ENCODE assay signal across 18 cellular contexts in the genomic region with DNA sequence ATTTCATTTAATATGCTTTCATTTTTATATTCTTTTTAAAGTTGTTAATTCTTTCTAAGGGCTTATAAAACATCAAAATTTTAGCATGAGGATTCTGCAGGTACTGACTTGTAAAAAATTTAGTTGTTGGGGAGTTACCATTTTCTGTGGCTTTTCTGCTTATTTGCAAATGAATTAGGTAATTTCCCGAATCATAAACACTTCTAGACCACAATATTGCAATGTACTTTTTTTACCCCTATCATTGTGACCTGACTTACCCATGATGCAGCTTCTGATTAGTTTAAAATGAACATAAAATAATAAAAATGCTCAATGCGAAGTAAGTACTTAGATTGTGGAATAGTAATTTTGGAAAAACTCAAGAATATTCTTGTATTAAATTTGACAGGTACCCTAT. TPM values are rescaled to one million over a fixed set of nuclear protein-coding genes. Genes with fewer than 3 reads are reported as not detected.
DNase-seq lines count a peak whose midpoint lies in the region; ATAC-seq and TF ChIP-seq lines count a peak whose summit lies in the region.
"Had no signal": no experiment of that assay in that cellular context is flagged by ENCODE, and none has a peak within 500 bp of the region (broad histone marks: within the 10 kb centered on the region; RNA-seq: fewer than 3 reads in every experiment).

No MANE protein-coding gene starts in this region.

- intact Hi-C loops in OCI-LY7 (cut with micrococcal nuclease; ENCODE audit: unreplicated experiment) (no loop called here), natural killer cell (cut with micrococcal nuclease) (loop anchor here (1.0 kb wide), 1 partner anchor 12 kb away; the partner anchor contains the start of gene ARL6IP6)

- H3K27me3 Mint-ChIP-seq in natural killer cell (ENCODE audit: low read depth in 2 of 2): no peaks in the 10 kb centered on the region
- H3K27me3 Mint-ChIP-seq: stimulated activated naive B cell treated with anti-CD40 and anti-IgM and Interleukin-4, amounts not matched to agents 10 μg/mL and 1 μg/mL and 100 μg/mL, for 72 hours had no signal

- ATAC-seq in GM21619 (IDR thresholded peaks at IDR 0.05; ENCODE audit: unreplicated experiment) (peak; percentile 41), natural killer cell (peak; percentile 52 to 61 (median 59))

- H3K9me2 ChIP-seq in OCI-LY7 (ENCODE audit: insufficient read depth, low read length): no peaks in the 10 kb centered on the region

- CTCF ChIA-PET in OCI-LY7 (lab: Charles Lee; ENCODE audit: unreplicated experiment) (interaction anchor here (0.8 to 1.5 kb wide), 2 partner anchors 9 to 13 kb away, joined by 3 to 5 read pairs; no protein-coding TSS in a partner anchor), RWPE1 (lab: Yijun Ruan, JAX) (interaction anchor here (0.6 to 0.8 kb wide), 2 partner anchors 14 to 704 kb away, joined by 3 to 4 read pairs; no protein-coding TSS in a partner anchor)

- no peak for TF ChIP-seq CTCF in OCI-LY7 (conservative IDR thresholded peaks at IDR 0.05; ENCODE audit: low read length)
- no peak for TF ChIP-seq CTCF in natural killer cell (IDR thresholded peaks at IDR 0.05)
- TF ChIP-seq CTCF in RWPE1 (conservative IDR thresholded peaks at IDR 0.05; ENCODE audit: low read depth): no peak

- H3K4me2 ChIP-seq in OCI-LY7 (ENCODE audit: low read length): peak overlapping the region; percentile 17; the same call in 1 of the 2 replicates

- peaks cover 23% of the 10 kb centered on the region in 2 donors for H3K4me1 Mint-ChIP-seq in natural killer cell
- H3K4me1 Mint-ChIP-seq: neural crest cell had no signal

- POLR2A ChIA-PET in OCI-LY7 (lab: Charles Lee) (interaction anchor here (0.7 to 2.3 kb wide), 5 partner anchors 9 to 854 kb away, joined by 3 to 12 read pairs (median 4); partner anchors contain the start of genes ARL6IP6 and PRPF40A), RWPE1 (lab: Yijun Ruan, JAX; ENCODE audit: low non-redundant PET) (no interaction called here)

- no peak overlapping the region for H2AFZ ChIP-seq in OCI-LY7 (ENCODE audit: low read length)

- H3K79me2 ChIP-seq in OCI-LY7 (ENCODE audit: insufficient read depth, low read depth, low read length): peaks cover 89% of the 10 kb centered on the region

- DNase-seq in NOMO-1 (lab: John Stamatoyannopoulos, UW; ENCODE audit: unreplicated experiment in 2 of 2) (peak; percentile 20 to 38), NOMO-1 treated with dmso at 0.1 percent for 144 hours (lab: John Stamatoyannopoulos, UW; ENCODE audit: unreplicated experiment) (no peak), OCI-LY7 (ENCODE audit: low spot score) (no peak), natural killer cell (no peak), T1000 (lab: John Stamatoyannopoulos, UW) (no peak), RWPE1 (ENCODE audit: low spot score) (no peak)
- DNase-seq in activated naive CD4-positive, alpha-beta T cell treated with Interleukin-2 at 50 U/mL for 16 hours: no peak
- DNase-seq: activated CD4-positive, alpha-beta T cell treated with anti-CD3 and anti-CD28 coated beads, Interleukin-2, amount 50 U/mL, for 48 hours; dermis blood vessel endothelial cell; foreskin melanocyte; HFFc6; kidney glomerular epithelial cell; retina; stimulated activated naive B cell treated with anti-CD40 and anti-IgM and Interleukin-4, amounts not matched to agents 10 μg/mL and 1 μg/mL and 100 μg/mL, for 72 hours; SW 1271 had no signal

- H3K4me1 ChIP-seq in OCI-LY7 (ENCODE audit: insufficient read depth, low read length, poor library complexity, severe bottlenecking): peaks cover 23% of the 10 kb centered on the region

- BruUV-seq in OCI-LY7 (replicated peaks; lab: Mats Ljungman, UMichigan): TSS peak; percentile 0

- no peaks in the 10 kb centered on the region for H3K36me3 Mint-ChIP-seq in natural killer cell

- H3K4me3 ChIP-seq in OCI-LY7 (ENCODE audit: low read depth, low read length, poor library complexity, severe bottlenecking): no peak overlapping the region
- H3K4me3 ChIP-seq: tibial nerve had no signal

- H4K20me1 ChIP-seq in OCI-LY7 (ENCODE audit: insufficient read depth, low read length): peaks cover 12% of the 10 kb centered on the region; the same call in 1 of the 2 replicates

- H3K27ac Mint-ChIP-seq in natural killer cell: peak overlapping the region; percentile 67 to 87
- H3K27ac Mint-ChIP-seq: HFFc6; stimulated activated naive B cell treated with anti-CD40 and anti-IgM and Interleukin-4, amounts not matched to agents 10 μg/mL and 1 μg/mL and 100 μg/mL, for 72 hours had no signal

- no peak overlapping the region for H3K27ac ChIP-seq in OCI-LY7 (ENCODE audit: low read depth, low read length, poor library complexity, severe bottlenecking)
- H3K27ac ChIP-seq in RWPE1: no peak overlapping the region
- H3K27ac ChIP-seq: tibial nerve had no signal

- 0 out of 2 replicates have a peak, but pooled peaks cover 3% of the 10 kb centered on the region for H3K9me3 ChIP-seq in OCI-LY7 (ENCODE audit: low read length)
- H3K9me3 ChIP-seq: tibial nerve had no signal

- peaks cover 97% of the 10 kb centered on the region for H3K36me3 ChIP-seq in OCI-LY7 (ENCODE audit: insufficient read depth, low read length)

- H3K4me3 Mint-ChIP-seq in natural killer cell: peak overlapping the region; percentile 63
- H3K4me3 Mint-ChIP-seq: HFFc6; neural crest cell; stimulated activated naive B cell treated with anti-CD40 and anti-IgM and Interleukin-4, amounts not matched to agents 10 μg/mL and 1 μg/mL and 100 μg/mL, for 72 hours had no signal

- H3K9me3 Mint-ChIP-seq in natural killer cell: no peaks in the 10 kb centered on the region
- H3K9me3 Mint-ChIP-seq: HFFc6; neural crest cell; stimulated activated naive B cell treated with anti-CD40 and anti-IgM and Interleukin-4, amounts not matched to agents 10 μg/mL and 1 μg/mL and 100 μg/mL, for 72 hours had no signal

RNA-seq across cellular contexts. Expression of gene ARL6IP6, which starts 11.4 kb away (rescaled TPM):
- total RNA-seq in OCI-LY7 (2014; rRNA removed; shearing (Covaris generic)): 34.6 and 38.3 TPM in 2 replicates
- total RNA-seq in OCI-LY7 (2022): 58.3 and 61.8 TPM in 2 replicates
- 10 to 100 TPM in 2 of 3 donors, 1 to 10 TPM in 1; 10.0 to 15.0 (median 11.4) TPM for total RNA-seq in natural killer cell

RNA-seq across cellular contexts. Expression of gene PRPF40A, which starts 12.6 kb away (rescaled TPM):
- total RNA-seq in OCI-LY7 (2014; rRNA removed; shearing (Covaris generic)): 156 and 198 TPM in 2 replicates
- 175 and 177 TPM in 2 replicates for total RNA-seq in OCI-LY7 (2022)
- total RNA-seq in natural killer cell: 100 to 1,000 TPM; 120 to 137 (median 130) TPM

Comparison
In these comparisons a context has a peak if more than half of its experiments do, and no peak if none do; other contexts are left out.
1. DNase-seq: peak in NOMO-1 (2 of 2); none in NOMO-1 treated with dmso at 0.1 percent for 144 hours (single experiment), OCI-LY7 (single experiment), natural killer cell (single experiment), T1000 (single experiment), activated naive CD4-positive, alpha-beta T cell treated with Interleukin-2 at 50 U/mL for 16 hours (single experiment) and RWPE1 (single experiment).